ENCODE assay signal across 1 cellular context in the genomic region with DNA sequence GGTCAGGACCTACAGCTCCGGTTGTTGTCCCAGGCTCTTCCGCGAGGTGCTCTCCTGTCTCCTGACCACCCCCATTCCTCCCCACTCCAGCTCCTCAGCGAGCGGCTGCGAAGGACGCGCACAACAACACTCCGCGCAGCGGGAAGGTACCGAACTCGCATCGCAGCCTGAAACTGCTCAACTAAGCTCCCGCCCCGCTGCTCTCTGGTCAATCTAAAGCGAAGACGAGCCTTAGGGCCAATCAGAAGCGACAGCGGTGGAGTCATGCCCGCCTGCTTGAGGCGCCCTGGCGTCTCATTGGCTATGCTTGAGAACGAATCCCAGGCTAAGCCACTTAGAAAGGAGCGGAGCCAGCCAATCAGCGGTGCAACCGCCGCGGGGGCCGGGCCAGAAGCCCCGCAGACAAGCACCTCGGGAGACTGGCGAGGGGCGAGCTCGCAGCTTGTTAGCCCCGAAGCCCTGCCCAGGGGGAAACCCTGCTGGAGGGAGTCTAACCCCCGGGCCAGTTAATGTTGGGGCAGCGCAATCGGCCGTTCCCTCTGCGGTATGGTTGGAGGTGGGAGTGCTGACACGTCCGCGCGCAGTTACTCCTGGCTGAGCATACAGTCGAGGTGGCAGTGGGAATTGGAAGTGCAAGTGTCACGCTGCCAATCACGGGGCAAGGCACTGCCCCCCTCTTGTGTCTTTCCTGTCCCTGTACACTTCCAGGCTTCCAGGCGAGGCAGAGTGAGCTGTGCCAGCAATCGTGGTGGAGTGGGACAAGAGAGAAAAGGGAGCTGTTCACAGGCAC.
TF ChIP-seq lines count a peak whose summit lies in the region.

No MANE protein-coding gene starts in this region.

TF ChIP-seq in HepG2, 621 proteins besides CTCF, POLR2A, EP300 and RAD21 (continued from another document and continues in another):
- TF ChIP-seq SALL2 (CRISPR knock-in tag; IDR thresholded peaks at IDR 0.05) (0 out of 2 replicates have a peak, but pooled peaks have one; percentile 54), ZNF576 (CRISPR knock-in tag; IDR thresholded peaks at IDR 0.05) (no peak), MXI1 (IDR thresholded peaks at IDR 0.05; ENCODE audit: borderline replicate concordance, low read depth, low read length) (0 out of 3 replicates have a peak, but pooled peaks have one; percentile 11), ZNF766 (CRISPR knock-in tag; IDR thresholded peaks at IDR 0.05; ENCODE audit: borderline replicate concordance) (no peak), GABPA (IDR thresholded peaks at IDR 0.05; ENCODE audit: low read depth, low read length) (no peak), GABPA (CRISPR knock-in tag; IDR thresholded peaks at IDR 0.05; ENCODE audit: low read depth) (no peak), GATAD1 (CRISPR knock-in tag; IDR thresholded peaks at IDR 0.05) (peak; percentile 37), ATF7 (IDR thresholded peaks at IDR 0.05) (no peak), ATF7 (CRISPR knock-in tag; IDR thresholded peaks at IDR 0.05) (no peak), ATM (IDR thresholded peaks at IDR 0.05; ENCODE audit: borderline replicate concordance) (no peak), MZF1 (CRISPR knock-in tag; IDR thresholded peaks at IDR 0.05; ENCODE audit: borderline replicate concordance) (no peak; the same call in 1 of the 2 replicates), ZNF414 (CRISPR knock-in tag; IDR thresholded peaks at IDR 0.05) (peak; percentile 36; the same call in 1 of the 2 replicates), ZNF75D (CRISPR knock-in tag; IDR thresholded peaks at IDR 0.05; ENCODE audit: borderline replicate concordance) (no peak), SAP130 (CRISPR knock-in tag; IDR thresholded peaks at IDR 0.05; ENCODE audit: low read depth) (peak; percentile 77), KDM6A (CRISPR knock-in tag; IDR thresholded peaks at IDR 0.05; ENCODE audit: low read depth) (no peak), HMGA1 (CRISPR knock-in tag; conservative IDR thresholded peaks at IDR 0.05) (no peak), ZNF253 (CRISPR knock-in tag; IDR thresholded peaks at IDR 0.05; ENCODE audit: borderline replicate concordance) (0 out of 2 replicates have a peak, but pooled peaks have one; percentile 32), SATB2 (CRISPR knock-in tag; IDR thresholded peaks at IDR 0.05) (no peak), FOXA1 (IDR thresholded peaks at IDR 0.05) (no peak), FOXA1 (CRISPR knock-in tag; IDR thresholded peaks at IDR 0.05) (no peak), CBX5 (CRISPR knock-in tag; IDR thresholded peaks at IDR 0.05; ENCODE audit: borderline replicate concordance) (no peak), HMG20A (CRISPR knock-in tag; IDR thresholded peaks at IDR 0.05; ENCODE audit: borderline replicate concordance) (no peak), ZNF546 (CRISPR knock-in tag; conservative IDR thresholded peaks at IDR 0.05) (no peak), SMC3 (IDR thresholded peaks at IDR 0.05; ENCODE audit: low read length) (no peak), GPN1 (CRISPR knock-in tag; IDR thresholded peaks at IDR 0.05; ENCODE audit: borderline replicate concordance) (no peak), ZNF777 (CRISPR knock-in tag; IDR thresholded peaks at IDR 0.05) (0 out of 2 replicates have a peak, but pooled peaks have one; percentile 45), SMAD3 (CRISPR knock-in tag; IDR thresholded peaks at IDR 0.05) (peak; percentile 55; the same call in 1 of the 2 replicates), CHD4 (IDR thresholded peaks at IDR 0.05; ENCODE audit: borderline replicate concordance, low read length) (no peak), ZNF674 (CRISPR knock-in tag; IDR thresholded peaks at IDR 0.05; ENCODE audit: low read depth) (no peak), MEIS2 (CRISPR knock-in tag; IDR thresholded peaks at IDR 0.05) (0 out of 2 replicates have a peak, but pooled peaks have one; percentile 8), NR2F1 (CRISPR knock-in tag; IDR thresholded peaks at IDR 0.05) (no peak), SNAPC4 (CRISPR knock-in tag; IDR thresholded peaks at IDR 0.05) (no peak), BRCA1 (CRISPR knock-in tag; IDR thresholded peaks at IDR 0.05) (0 out of 2 replicates have a peak, but pooled peaks have one; percentile 56), TOE1 (CRISPR knock-in tag; IDR thresholded peaks at IDR 0.05) (no peak), ZNF709 (CRISPR knock-in tag; IDR thresholded peaks at IDR 0.05) (no peak), MBNL3 (CRISPR knock-in tag; conservative IDR thresholded peaks at IDR 0.05) (no peak), ZC3H4 (CRISPR knock-in tag; IDR thresholded peaks at IDR 0.05; ENCODE audit: borderline replicate concordance) (no peak), SALL1 (CRISPR knock-in tag; IDR thresholded peaks at IDR 0.05) (peak; percentile 75), ZNF484 (CRISPR knock-in tag; IDR thresholded peaks at IDR 0.05; ENCODE audit: borderline replicate concordance, low read depth) (no peak), KMT2A (CRISPR knock-in tag; IDR thresholded peaks at IDR 0.05) (0 out of 2 replicates have a peak, but pooled peaks have one; percentile 27), PRMT3 (CRISPR knock-in tag; IDR thresholded peaks at IDR 0.05; ENCODE audit: borderline replicate concordance, low read depth) (no peak), PHF21A (CRISPR knock-in tag; IDR thresholded peaks at IDR 0.05) (peak; percentile 80; the same call in 1 of the 2 replicates), ATF1 (CRISPR knock-in tag; IDR thresholded peaks at IDR 0.05) (peak; percentile 80), ISL2 (CRISPR knock-in tag; IDR thresholded peaks at IDR 0.05) (no peak), RBAK (CRISPR knock-in tag; IDR thresholded peaks at IDR 0.05) (no peak)
- TF ChIP-seq, protein P1, sequence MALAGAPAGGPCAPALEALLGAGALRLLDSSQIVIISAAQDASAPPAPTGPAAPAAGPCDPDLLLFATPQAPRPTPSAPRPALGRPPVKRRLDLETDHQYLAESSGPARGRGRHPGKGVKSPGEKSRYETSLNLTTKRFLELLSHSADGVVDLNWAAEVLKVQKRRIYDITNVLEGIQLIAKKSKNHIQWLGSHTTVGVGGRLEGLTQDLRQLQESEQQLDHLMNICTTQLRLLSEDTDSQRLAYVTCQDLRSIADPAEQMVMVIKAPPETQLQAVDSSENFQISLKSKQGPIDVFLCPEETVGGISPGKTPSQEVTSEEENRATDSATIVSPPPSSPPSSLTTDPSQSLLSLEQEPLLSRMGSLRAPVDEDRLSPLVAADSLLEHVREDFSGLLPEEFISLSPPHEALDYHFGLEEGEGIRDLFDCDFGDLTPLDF (CRISPR knock-in tag; IDR thresholded peaks at IDR 0.05), result no peak
- TF ChIP-seq, protein P2, sequence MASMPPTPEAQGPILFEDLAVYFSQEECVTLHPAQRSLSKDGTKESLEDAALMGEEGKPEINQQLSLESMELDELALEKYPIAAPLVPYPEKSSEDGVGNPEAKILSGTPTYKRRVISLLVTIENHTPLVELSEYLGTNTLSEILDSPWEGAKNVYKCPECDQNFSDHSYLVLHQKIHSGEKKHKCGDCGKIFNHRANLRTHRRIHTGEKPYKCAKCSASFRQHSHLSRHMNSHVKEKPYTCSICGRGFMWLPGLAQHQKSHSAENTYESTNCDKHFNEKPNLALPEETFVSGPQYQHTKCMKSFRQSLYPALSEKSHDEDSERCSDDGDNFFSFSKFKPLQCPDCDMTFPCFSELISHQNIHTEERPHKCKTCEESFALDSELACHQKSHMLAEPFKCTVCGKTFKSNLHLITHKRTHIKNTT (CRISPR knock-in tag; IDR thresholded peaks at IDR 0.05), result no peak
- TF ChIP-seq, protein P3, sequence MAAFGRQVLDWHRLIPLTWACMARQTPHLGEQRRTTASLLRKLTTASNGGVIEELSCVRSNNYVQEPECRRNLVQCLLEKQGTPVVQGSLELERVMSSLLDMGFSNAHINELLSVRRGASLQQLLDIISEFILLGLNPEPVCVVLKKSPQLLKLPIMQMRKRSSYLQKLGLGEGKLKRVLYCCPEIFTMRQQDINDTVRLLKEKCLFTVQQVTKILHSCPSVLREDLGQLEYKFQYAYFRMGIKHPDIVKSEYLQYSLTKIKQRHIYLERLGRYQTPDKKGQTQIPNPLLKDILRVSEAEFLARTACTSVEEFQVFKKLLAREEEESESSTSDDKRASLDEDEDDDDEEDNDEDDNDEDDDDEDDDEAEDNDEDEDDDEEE (CRISPR knock-in tag; IDR thresholded peaks at IDR 0.05), result no peak
- TF ChIP-seq, protein P4, sequence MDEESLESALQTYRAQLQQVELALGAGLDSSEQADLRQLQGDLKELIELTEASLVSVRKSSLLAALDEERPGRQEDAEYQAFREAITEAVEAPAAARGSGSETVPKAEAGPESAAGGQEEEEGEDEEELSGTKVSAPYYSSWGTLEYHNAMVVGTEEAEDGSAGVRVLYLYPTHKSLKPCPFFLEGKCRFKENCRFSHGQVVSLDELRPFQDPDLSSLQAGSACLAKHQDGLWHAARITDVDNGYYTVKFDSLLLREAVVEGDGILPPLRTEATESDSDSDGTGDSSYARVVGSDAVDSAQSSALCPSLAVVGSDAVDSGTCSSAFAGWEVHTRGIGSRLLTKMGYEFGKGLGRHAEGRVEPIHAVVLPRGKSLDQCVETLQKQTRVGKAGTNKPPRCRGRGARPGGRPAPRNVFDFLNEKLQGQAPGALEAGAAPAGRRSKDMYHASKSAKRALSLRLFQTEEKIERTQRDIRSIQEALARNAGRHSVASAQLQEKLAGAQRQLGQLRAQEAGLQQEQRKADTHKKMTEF (CRISPR knock-in tag; IDR thresholded peaks at IDR 0.05), result peak; percentile 43
- TF ChIP-seq, protein P5, sequence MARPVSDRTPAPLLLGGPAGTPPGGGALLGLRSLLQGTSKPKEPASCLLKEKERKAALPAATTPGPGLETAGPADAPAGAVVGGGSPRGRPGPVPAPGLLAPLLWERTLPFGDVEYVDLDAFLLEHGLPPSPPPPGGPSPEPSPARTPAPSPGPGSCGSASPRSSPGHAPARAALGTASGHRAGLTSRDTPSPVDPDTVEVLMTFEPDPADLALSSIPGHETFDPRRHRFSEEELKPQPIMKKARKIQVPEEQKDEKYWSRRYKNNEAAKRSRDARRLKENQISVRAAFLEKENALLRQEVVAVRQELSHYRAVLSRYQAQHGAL (CRISPR knock-in tag; IDR thresholded peaks at IDR 0.05; ENCODE audit: not compliant biosample characterization), result no peak
- TF ChIP-seq, protein P6, sequence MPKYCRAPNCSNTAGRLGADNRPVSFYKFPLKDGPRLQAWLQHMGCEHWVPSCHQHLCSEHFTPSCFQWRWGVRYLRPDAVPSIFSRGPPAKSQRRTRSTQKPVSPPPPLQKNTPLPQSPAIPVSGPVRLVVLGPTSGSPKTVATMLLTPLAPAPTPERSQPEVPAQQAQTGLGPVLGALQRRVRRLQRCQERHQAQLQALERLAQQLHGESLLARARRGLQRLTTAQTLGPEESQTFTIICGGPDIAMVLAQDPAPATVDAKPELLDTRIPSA (CRISPR knock-in tag; IDR thresholded peaks at IDR 0.05; ENCODE audit: borderline replicate concordance), result no peak
- TF ChIP-seq, protein P7, sequence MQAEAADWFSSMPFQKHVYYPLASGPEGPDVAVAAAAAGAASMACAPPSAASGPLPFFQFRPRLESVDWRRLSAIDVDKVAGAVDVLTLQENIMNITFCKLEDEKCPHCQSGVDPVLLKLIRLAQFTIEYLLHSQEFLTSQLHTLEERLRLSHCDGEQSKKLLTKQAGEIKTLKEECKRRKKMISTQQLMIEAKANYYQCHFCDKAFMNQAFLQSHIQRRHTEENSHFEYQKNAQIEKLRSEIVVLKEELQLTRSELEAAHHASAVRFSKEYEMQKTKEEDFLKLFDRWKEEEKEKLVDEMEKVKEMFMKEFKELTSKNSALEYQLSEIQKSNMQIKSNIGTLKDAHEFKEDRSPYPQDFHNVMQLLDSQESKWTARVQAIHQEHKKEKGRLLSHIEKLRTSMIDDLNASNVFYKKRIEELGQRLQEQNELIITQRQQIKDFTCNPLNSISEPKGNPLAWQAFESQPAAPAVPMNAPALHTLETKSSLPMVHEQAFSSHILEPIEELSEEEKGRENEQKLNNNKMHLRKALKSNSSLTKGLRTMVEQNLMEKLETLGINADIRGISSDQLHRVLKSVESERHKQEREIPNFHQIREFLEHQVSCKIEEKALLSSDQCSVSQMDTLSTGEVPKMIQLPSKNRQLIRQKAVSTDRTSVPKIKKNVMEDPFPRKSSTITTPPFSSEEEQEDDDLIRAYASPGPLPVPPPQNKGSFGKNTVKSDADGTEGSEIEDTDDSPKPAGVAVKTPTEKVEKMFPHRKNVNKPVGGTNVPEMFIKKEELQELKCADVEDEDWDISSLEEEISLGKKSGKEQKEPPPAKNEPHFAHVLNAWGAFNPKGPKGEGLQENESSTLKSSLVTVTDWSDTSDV (CRISPR knock-in tag; IDR thresholded peaks at IDR 0.05), result no peak
